Comparison of ENCODE assay signal across 9 cellular contexts in genomic region chr12:77231548-77231947, GRCh38.
A peak's percentile ranks its signal among the peaks of the same experiment; 100 is the strongest.
DNase-seq lines count a peak whose midpoint lies in the region; ATAC-seq and TF ChIP-seq lines count a peak whose summit lies in the region.
"Had no signal": no experiment of that assay in that cellular context is flagged by ENCODE, and none has a peak within 500 bp of the region (broad histone marks: within the 10 kb centered on the region; RNA-seq: fewer than 3 reads in every experiment).

No MANE protein-coding gene starts in this region.

- ATAC-seq in Right ventricle myocardium superior (ENCODE audit: poor library complexity) = peak; percentile 94
- ATAC-seq in gastrocnemius medialis = peak in 1 of 2 donors; percentile 18
- no peak for ATAC-seq in HG03354 (IDR thresholded peaks at IDR 0.05; ENCODE audit: poor library complexity, severe bottlenecking, unreplicated experiment)
- no peak for ATAC-seq in GM21619 (IDR thresholded peaks at IDR 0.05; ENCODE audit: unreplicated experiment)
- ATAC-seq in HG03097 (IDR thresholded peaks at IDR 0.05; ENCODE audit: low FRiP score, unreplicated experiment) = no peak

- DNase-seq in GM04503 (ENCODE audit: low read depth) (peak; percentile 70), UCSD-AML1 (lab: John Stamatoyannopoulos, UW; ENCODE audit: unreplicated experiment) (peak; percentile 10), Right ventricle myocardium superior (peak; percentile 90), gastrocnemius medialis (peak; percentile 12 to 21), SHP77 (lab: John Stamatoyannopoulos, UW) (no peak)
- DNase-seq: activated CD4-positive, alpha-beta memory T cell treated with anti-CD3 and anti-CD28 coated beads for 36 hours had no signal

- intact Hi-C loops in Right ventricle myocardium superior (cut with DNase I) (no loop called here), gastrocnemius medialis (cut with DNase I; ENCODE audit: low total_unique reads) (no loop called here)

- no peak overlapping the region for H3K27ac ChIP-seq in gastrocnemius medialis

- H3K36me3 ChIP-seq in gastrocnemius medialis = no peaks in the 10 kb centered on the region

- no peaks in the 10 kb centered on the region for H3K9me3 ChIP-seq in gastrocnemius medialis

- in situ Hi-C loops in gastrocnemius medialis (cut with MboI; ENCODE audit: low sequenced_read_pairs in 4 of 4) = no loop called here

- no peaks in the 10 kb centered on the region for H3K4me1 ChIP-seq in gastrocnemius medialis

- H3K4me3 ChIP-seq in gastrocnemius medialis = no peak overlapping the region

- no peaks in the 10 kb centered on the region for H3K27me3 ChIP-seq in gastrocnemius medialis

- no peak for TF ChIP-seq POLR2A in gastrocnemius medialis (IDR thresholded peaks at IDR 0.05)

- TF ChIP-seq CTCF in gastrocnemius medialis (IDR thresholded peaks at IDR 0.05 in 4 of 5, conservative IDR thresholded peaks at IDR 0.05 in 1 of 5) = no peak

Comparison
In these comparisons a context has a peak if more than half of its experiments do, and no peak if none do; other contexts are left out.
1. DNase-seq: peak in GM04503 (single experiment), UCSD-AML1 (single experiment), Right ventricle myocardium superior (single experiment) and gastrocnemius medialis (2 of 2); none in SHP77 (0 of 2).